Comparison of ENCODE assay signal across 28 cellular contexts in the genomic region with DNA sequence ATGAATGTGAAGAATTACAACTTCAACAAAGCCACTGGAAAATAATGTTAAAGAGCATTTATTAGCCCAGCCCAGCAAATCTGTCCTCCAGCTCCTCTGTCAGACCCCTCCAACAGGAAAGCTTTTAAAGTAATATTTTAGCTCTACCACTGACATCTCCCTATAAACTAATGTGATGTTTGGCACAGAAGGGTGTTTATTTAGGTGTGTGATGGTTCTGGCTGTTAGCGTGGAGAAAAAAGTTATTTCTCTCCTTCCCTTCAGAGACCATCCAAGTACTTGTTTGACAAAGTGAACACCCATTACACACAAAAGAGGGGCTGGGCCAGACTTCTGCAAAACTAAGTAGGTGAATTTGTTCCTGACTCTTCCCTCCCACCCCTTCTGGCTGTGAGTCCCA.
"Had no signal": no experiment of that assay in that cellular context is flagged by ENCODE, and none has a peak within 500 bp of the region (broad histone marks: within the 10 kb centered on the region; RNA-seq: fewer than 3 reads in every experiment).

No MANE protein-coding gene starts in this region.

- H3K4me1 Mint-ChIP-seq: naive B cell; stimulated activated naive B cell treated with anti-CD40 and anti-IgM and Interleukin-4, amounts not matched to agents 10 μg/mL and 1 μg/mL and 100 μg/mL, for 72 hours; stimulated activated naive CD8-positive, alpha-beta T cell treated with anti-CD3 and anti-CD28 coated beads, Interleukin-15, amount 100 ng/mL, for 72 hours had no signal

- H3K27ac ChIP-seq: coronary artery, dorsolateral prefrontal cortex, esophagus squamous epithelium, foreskin keratinocyte, hepatocyte, neutrophil, pancreas, prostate gland, right lobe of liver, skin epidermis, thoracic aorta had no signal

- ATAC-seq: foreskin keratinocyte; left cardiac atrium; left ventricle myocardium superior; right lobe of liver; stimulated activated naive B cell treated with anti-CD40 and anti-IgM and Interleukin-4, amounts not matched to agents 10 μg/mL and 1 μg/mL and 100 μg/mL, for 72 hours; stimulated activated naive CD8-positive, alpha-beta T cell treated with anti-CD3 and anti-CD28 coated beads, Interleukin-15, amount 100 ng/mL, for 72 hours had no signal

- H3K9me3 Mint-ChIP-seq: nephron progenitor cell had no signal

- H3K9me3 ChIP-seq: esophagus squamous epithelium, neutrophil, pancreas, prostate gland, right lobe of liver, thoracic aorta, transverse colon had no signal

- H3K36me3 ChIP-seq: esophagus squamous epithelium, neutrophil, pancreas, prostate gland, right lobe of liver, thoracic aorta, transverse colon had no signal

- H3K36me3 Mint-ChIP-seq: naive B cell; stimulated activated naive B cell treated with anti-CD40 and anti-IgM and Interleukin-4, amounts not matched to agents 10 μg/mL and 1 μg/mL and 100 μg/mL, for 72 hours had no signal

- H3K27me3 Mint-ChIP-seq: naive B cell; stimulated activated naive B cell treated with anti-CD40 and anti-IgM and Interleukin-4, amounts not matched to agents 10 μg/mL and 1 μg/mL and 100 μg/mL, for 72 hours had no signal

- DNase-seq: central memory CD4-positive, alpha-beta T cell; dorsolateral prefrontal cortex; effector memory CD4-positive, alpha-beta T cell; esophagus squamous epithelium; foreskin keratinocyte; kidney; left cardiac atrium; left ventricle myocardium superior; mesenchymal stem cell; midbrain; naive B cell; nephron progenitor cell; pancreas; retina; right lobe of liver; stimulated activated CD4-positive, alpha-beta T cell treated with anti-CD3 and anti-CD28 coated beads, Interleukin-2, amount 100 ng/mL, for 24 hours; stimulated activated CD4-positive, alpha-beta T cell treated with anti-CD3 and anti-CD28 coated beads, Interleukin-4, amount 100 ng/mL, for 4 hours; stimulated activated naive B cell treated with anti-CD40 and anti-IgM and Interleukin-4, amounts not matched to agents 10 μg/mL and 1 μg/mL and 100 μg/mL, for 72 hours; stimulated activated naive CD8-positive, alpha-beta T cell treated with anti-CD3 and anti-CD28 coated beads, Interleukin-15, amount 100 ng/mL, for 72 hours; substantia nigra; transverse colon had no signal

- H3K27ac Mint-ChIP-seq: naive B cell; nephron progenitor cell; stimulated activated naive B cell treated with anti-CD40 and anti-IgM and Interleukin-4, amounts not matched to agents 10 μg/mL and 1 μg/mL and 100 μg/mL, for 72 hours; stimulated activated naive CD8-positive, alpha-beta T cell treated with anti-CD3 and anti-CD28 coated beads, Interleukin-15, amount 100 ng/mL, for 72 hours had no signal

- H3K4me3 Mint-ChIP-seq: naive B cell; nephron progenitor cell; stimulated activated naive B cell treated with anti-CD40 and anti-IgM and Interleukin-4, amounts not matched to agents 10 μg/mL and 1 μg/mL and 100 μg/mL, for 72 hours; stimulated activated naive CD8-positive, alpha-beta T cell treated with anti-CD3 and anti-CD28 coated beads, Interleukin-15, amount 100 ng/mL, for 72 hours had no signal

- H3K4me3 ChIP-seq: coronary artery, dorsolateral prefrontal cortex, esophagus squamous epithelium, hepatocyte, lung, pancreas, prostate gland, right lobe of liver, skin epidermis, thoracic aorta, transverse colon had no signal

- H3K4me1 ChIP-seq: foreskin keratinocyte, pancreas, prostate gland, right lobe of liver had no signal
